Comparison of ENCODE assay signal across 12 cellular contexts in the genomic region with DNA sequence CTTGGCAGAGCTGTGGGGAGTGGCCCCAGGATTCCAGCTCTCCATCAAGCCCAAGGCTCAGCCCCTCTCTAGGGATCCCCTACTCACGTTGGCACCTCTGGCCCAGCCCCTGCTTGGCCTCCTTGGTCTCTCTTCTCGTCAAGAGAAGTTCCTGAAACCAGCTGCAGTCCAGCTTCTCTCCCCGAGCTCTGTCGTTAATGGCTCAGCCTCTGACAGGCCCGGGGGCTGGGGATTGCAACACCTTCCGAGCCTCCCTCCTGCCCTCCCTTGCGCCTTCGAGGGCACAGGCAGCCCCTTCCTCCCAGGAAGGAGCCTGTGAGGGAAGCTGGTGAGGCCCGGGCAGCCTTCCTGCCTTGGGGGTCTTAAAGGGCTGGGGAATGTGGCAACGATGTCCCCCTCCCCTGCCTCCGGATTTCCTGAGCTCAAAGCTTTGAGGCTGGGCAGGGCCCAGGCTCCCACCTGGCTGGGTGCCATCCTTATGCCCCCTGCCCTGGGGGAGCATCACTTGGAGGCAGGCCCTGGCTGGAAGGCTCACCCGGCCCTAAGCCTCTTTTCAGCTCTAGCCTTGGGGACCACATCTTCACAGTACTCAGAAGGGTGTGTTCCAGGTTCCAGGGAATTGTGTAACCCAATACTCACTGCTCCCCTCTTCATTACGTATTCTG. TPM values are rescaled to one million over a fixed set of nuclear protein-coding genes. Genes with fewer than 3 reads are reported as not detected.
DNase-seq lines count a peak whose midpoint lies in the region; ATAC-seq and TF ChIP-seq lines count a peak whose summit lies in the region.
"Had no signal": no experiment of that assay in that cellular context is flagged by ENCODE, and none has a peak within 500 bp of the region (broad histone marks: within the 10 kb centered on the region; RNA-seq: fewer than 3 reads in every experiment).

A gene (minus strand): TSS at position 190 of the 665 bp plus-strand sequence. CDS start 3,417 bp downstream, outside the sequence.

- H3K27me3 Mint-ChIP-seq in activated T-cell treated with anti-CD3 and anti-CD28 coated beads, Interleukin-2, amount 50 U/mL, for 4 hours (ENCODE audit: low read depth) = peaks cover 6% of the 10 kb centered on the region

- H3K36me3 ChIP-seq in mesenchymal stem cell (ENCODE audit: control insufficient read depth in 1 of 2, insufficient read depth in 2 of 2, low read depth in 1 of 2, low read length in 2 of 2) (no peaks in the 10 kb centered on the region), thymus (ENCODE audit: control insufficient read depth, insufficient read depth) (no peaks in the 10 kb centered on the region)

- H3K27ac ChIP-seq in adipose tissue (ENCODE audit: low read depth, low read length) (no peak within 1 kb of the TSS), mesenchymal stem cell (ENCODE audit: low read length, poor library complexity, severe bottlenecking) (no peak within 1 kb of the TSS), thymus (ENCODE audit: low read depth) (no peak within 1 kb of the TSS)
- H3K27ac ChIP-seq: body of pancreas, VCaP had no signal

- H3K9me3 Mint-ChIP-seq in activated T-cell treated with anti-CD3 and anti-CD28 coated beads, Interleukin-2, amount 50 U/mL, for 4 hours = no peaks in the 10 kb centered on the region

- DNase-seq in activated T-cell treated with anti-CD3 and anti-CD28 coated beads, Interleukin-2, amount 50 U/mL, for 4 hours = no peak
- no peak for DNase-seq in activated T-cell treated with anti-CD3 and anti-CD28 coated beads, Interleukin-2, amount 50 U/mL, for 1 hour
- DNase-seq in mesenchymal stem cell = no peak
- DNase-seq in GM13976 (ENCODE audit: low spot score) = no peak
- DNase-seq: NCI-H510A had no signal

- H3K4me1 Mint-ChIP-seq in activated T-cell treated with anti-CD3 and anti-CD28 coated beads, Interleukin-2, amount 50 U/mL, for 4 hours (ENCODE audit: low read depth) = peaks cover 7% of the 10 kb centered on the region

- no peak within 1 kb of the TSS for H2BK12ac ChIP-seq in mesenchymal stem cell (ENCODE audit: low read length in 2 of 2)

- no peak within 1 kb of the TSS for H2BK5ac ChIP-seq in mesenchymal stem cell (ENCODE audit: low read depth, low read length, poor library complexity, severe bottlenecking)

- no peak within 1 kb of the TSS for H3K23ac ChIP-seq in mesenchymal stem cell (ENCODE audit: low read length in 2 of 2)

- H3K4me1 ChIP-seq in mesenchymal stem cell (ENCODE audit: control insufficient read depth, insufficient read depth, low read depth, low read length) = peaks cover 2% of the 10 kb centered on the region
- no peaks in the 10 kb centered on the region for H3K4me1 ChIP-seq in thymus (ENCODE audit: control insufficient read depth, insufficient read depth, low read length)

- H3K9me3 ChIP-seq in mesenchymal stem cell (ENCODE audit: control insufficient read depth, low read length) = no peaks in the 10 kb centered on the region
- H3K9me3 ChIP-seq in thymus (ENCODE audit: control insufficient read depth) = no peaks in the 10 kb centered on the region
- H3K9me3 ChIP-seq: body of pancreas had no signal

- 25 to 54% (median 26%) methylated on average over 13 of the region's 13 CpGs for WGBS in adipose tissue, 3 donors
- 47% methylated on average over 12 of the region's 13 CpGs for WGBS in mesenchymal stem cell
- 26% methylated on average over 13 of the region's 13 CpGs for WGBS in thymus

- no peak within 1 kb of the TSS for H3K4ac ChIP-seq in mesenchymal stem cell (ENCODE audit: low read depth in 1 of 2, low read length in 2 of 2)

- no peak within 1 kb of the TSS for H3K4me3 ChIP-seq in mesenchymal stem cell (ENCODE audit: insufficient read depth in 1 of 2, low read depth in 1 of 2, low read length in 2 of 2)
- H3K4me3 ChIP-seq in thymus (ENCODE audit: low read length) = peak within 1 kb of the TSS; percentile 19
- H3K4me3 ChIP-seq: body of pancreas had no signal

- H3K36me3 Mint-ChIP-seq in activated T-cell treated with anti-CD3 and anti-CD28 coated beads, Interleukin-2, amount 50 U/mL, for 4 hours (ENCODE audit: insufficient read depth) = no peaks in the 10 kb centered on the region

- H3K27me3 ChIP-seq in mesenchymal stem cell (ENCODE audit: control insufficient read depth in 1 of 2, insufficient read depth in 1 of 2, low read length in 2 of 2) = peaks cover 44 to 45% of the 10 kb centered on the region in 2 experiments
- no peaks in the 10 kb centered on the region for H3K27me3 ChIP-seq in thymus (ENCODE audit: control insufficient read depth, insufficient read depth)
- H3K27me3 ChIP-seq: body of pancreas had no signal

- peak within 1 kb of the TSS; percentile 81 for H4K8ac ChIP-seq in mesenchymal stem cell (ENCODE audit: low read length)

- peak within 1 kb of the TSS; percentile 7 for H2AFZ ChIP-seq in mesenchymal stem cell (ENCODE audit: low read depth, low read length)

- no peak within 1 kb of the TSS for H2BK120ac ChIP-seq in mesenchymal stem cell (ENCODE audit: low read depth, low read length)

- H3K18ac ChIP-seq in mesenchymal stem cell (ENCODE audit: low read depth in 1 of 2, low read length in 2 of 2) = no peak within 1 kb of the TSS

- H2AK5ac ChIP-seq in mesenchymal stem cell (ENCODE audit: low read length, severe bottlenecking) = no peak within 1 kb of the TSS

- H3K79me1 ChIP-seq in mesenchymal stem cell (replicated peaks; ENCODE audit: low read length, poor library complexity, severe bottlenecking) = no peaks in the 10 kb centered on the region

- peak within 1 kb of the TSS; percentile 86 for H4K91ac ChIP-seq in mesenchymal stem cell (ENCODE audit: low read length)

- peak within 1 kb of the TSS in 1 of 2 experiments; percentile 31 for H3K14ac ChIP-seq in mesenchymal stem cell (ENCODE audit: low read length in 2 of 2)

- H3K9ac ChIP-seq in mesenchymal stem cell (ENCODE audit: low read length) = peak within 1 kb of the TSS; percentile 32

- TF ChIP-seq CTCF in GM13976 (IDR thresholded peaks at IDR 0.05; ENCODE audit: borderline replicate concordance, control extremely low read depth, extremely low read depth, insufficient read depth, missing control alignments) = no peak

- in situ Hi-C loops in GM13976 (cut with MboI; ENCODE audit: low sequenced_read_pairs, unreplicated experiment) = no loop called here

- H2BK15ac ChIP-seq in mesenchymal stem cell (ENCODE audit: low read depth, poor library complexity, severe bottlenecking) = peak within 1 kb of the TSS; percentile 20

- peak within 1 kb of the TSS; percentile 19 for H3K4me2 ChIP-seq in mesenchymal stem cell (ENCODE audit: low read length, poor library complexity, severe bottlenecking)

- H3K4me3 Mint-ChIP-seq in activated T-cell treated with anti-CD3 and anti-CD28 coated beads, Interleukin-2, amount 50 U/mL, for 4 hours = peak within 1 kb of the TSS; percentile 70

- ATAC-seq in activated T-cell treated with anti-CD3 and anti-CD28 coated beads, Interleukin-2, amount 50 U/mL, for 4 hours = no peak
- ATAC-seq in HG02571 (IDR thresholded peaks at IDR 0.05; ENCODE audit: unreplicated experiment) = no peak
- ATAC-seq in HG02840 (IDR thresholded peaks at IDR 0.05; ENCODE audit: low FRiP score, unreplicated experiment) = no peak
- ATAC-seq: body of pancreas had no signal

RNA-seq across cellular contexts. Expression of the gene that starts here (rescaled TPM):
- not detected for total RNA-seq in activated T-cell treated with anti-CD3 and anti-CD28 coated beads, Interleukin-2, amount 50 U/mL, for 4 hours
- polyA plus RNA-seq in adipose tissue (10 to 100 TPM in 2 of 3 donors, 1 to 10 TPM in 1; 2.6 to 74.0 (median 36.2) TPM), thymus (8.6 TPM)
- polyA plus RNA-seq in mesenchymal stem cell (2013, experiment 1 of 2) = 0.08 TPM
- 0.11 TPM for polyA plus RNA-seq in mesenchymal stem cell (2013, experiment 2 of 2)
- total RNA-seq: HT1080 had no signal
